ENCODE assay signal across 11 cellular contexts in the genomic region with DNA sequence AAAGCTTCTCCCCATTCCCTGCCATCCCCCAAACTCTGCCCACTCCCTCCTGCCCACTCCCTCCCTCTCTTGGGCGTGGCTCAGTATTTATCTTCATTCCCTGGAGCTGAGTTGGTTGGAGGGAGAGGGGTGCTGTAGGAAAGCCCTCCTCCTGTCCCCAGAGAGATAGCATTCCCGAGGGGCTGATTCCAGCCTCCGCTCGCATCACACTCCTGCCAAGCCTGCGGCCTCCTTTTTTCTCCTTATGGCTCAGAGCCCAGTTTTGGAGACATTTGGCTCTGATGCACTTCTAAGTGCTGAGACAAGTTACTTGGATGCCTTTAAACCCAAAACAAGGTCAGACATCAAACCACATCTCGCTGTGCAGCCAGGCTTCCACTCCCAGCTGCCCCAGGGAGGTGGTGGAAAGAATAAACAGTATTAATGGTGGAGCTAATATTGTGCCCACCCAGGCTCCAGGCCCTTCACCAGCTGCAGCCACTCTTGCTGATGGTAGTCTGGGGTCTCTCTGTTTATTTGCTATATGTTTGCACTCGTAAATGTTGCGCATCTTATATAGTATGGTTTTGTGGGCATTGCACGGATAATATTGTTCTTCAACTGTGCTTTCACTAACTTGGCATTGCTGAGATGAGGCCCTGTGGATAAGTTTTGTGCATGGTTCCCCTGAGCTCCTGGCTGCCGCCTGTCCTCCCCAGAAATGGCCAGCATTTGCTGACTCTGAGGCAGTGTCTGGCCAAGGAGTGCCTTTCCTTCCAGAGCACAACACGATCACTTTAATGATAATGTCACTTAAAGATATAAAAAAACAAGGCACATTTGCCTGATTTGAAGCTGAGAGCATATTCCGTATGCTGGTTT.
DNase-seq lines count a peak whose midpoint lies in the region; ATAC-seq and TF ChIP-seq lines count a peak whose summit lies in the region.
"Had no signal": no experiment of that assay in that cellular context is flagged by ENCODE, and none has a peak within 500 bp of the region (broad histone marks: within the 10 kb centered on the region; RNA-seq: fewer than 3 reads in every experiment).

No MANE protein-coding gene starts in this region.

- no peaks in the 10 kb centered on the region for H3K9me3 Mint-ChIP-seq in osteocyte (ENCODE audit: unreplicated experiment)
- H3K9me3 Mint-ChIP-seq: CD4-positive, alpha-beta memory T cell had no signal

- no peak for TF ChIP-seq POLR2A in esophagus squamous epithelium (IDR thresholded peaks at IDR 0.05)

- H3K79me2 ChIP-seq in trophoblast cell (ENCODE audit: control insufficient read depth, insufficient read depth, low read length, poor library complexity): no peaks in the 10 kb centered on the region

- no peak overlapping the region for H2BK5ac ChIP-seq in trophoblast cell (ENCODE audit: low read depth, low read length, poor library complexity)

- no peak overlapping the region for H3K23ac ChIP-seq in trophoblast cell (ENCODE audit: low read length)

- H4K91ac ChIP-seq in trophoblast cell (ENCODE audit: low read depth, low read length): no peak overlapping the region

- H3K27ac ChIP-seq in esophagus squamous epithelium (peak overlapping the region in 3 of 4 donors; percentile 55 to 61 (median 60)), trophoblast cell (ENCODE audit: low read depth, low read length) (no peak overlapping the region)
- H3K27ac ChIP-seq: PC-9 had no signal

- H3K36me3 ChIP-seq in esophagus squamous epithelium: no peaks in the 10 kb centered on the region
- no peaks in the 10 kb centered on the region for H3K36me3 ChIP-seq in trophoblast cell (ENCODE audit: control insufficient read depth in 1 of 2, insufficient read depth in 2 of 2, low read length in 2 of 2)

- H3K9me3 ChIP-seq in esophagus squamous epithelium (no peaks in the 10 kb centered on the region), trophoblast cell (ENCODE audit: insufficient read depth, low read depth, low read length) (no peaks in the 10 kb centered on the region)

- H3K14ac ChIP-seq in trophoblast cell (ENCODE audit: low read length): no peak overlapping the region

- TF ChIP-seq CTCF in AG04449 (IDR thresholded peaks at IDR 0.05; ENCODE audit: insufficient read depth, low read length, missing control alignments) (no peak), esophagus squamous epithelium (IDR thresholded peaks at IDR 0.05) (no peak), osteocyte (IDR thresholded peaks at IDR 0.05) (no peak)

- no peak overlapping the region for H3K18ac ChIP-seq in trophoblast cell (ENCODE audit: low read length)

- H2BK120ac ChIP-seq in trophoblast cell (ENCODE audit: insufficient read depth, low read length, poor library complexity): no peak overlapping the region

- H3K27ac Mint-ChIP-seq in osteocyte (ENCODE audit: unreplicated experiment): peak overlapping the region; percentile 85

- no peak overlapping the region for H4K12ac ChIP-seq in trophoblast cell (ENCODE audit: low read depth, low read length)

- no peak for ATAC-seq in HG03159 (IDR thresholded peaks at IDR 0.05; ENCODE audit: unreplicated experiment)

- no peak overlapping the region for H3K4me2 ChIP-seq in trophoblast cell (ENCODE audit: low read length)
- H3K4me2 ChIP-seq: PC-9 had no signal

- WGBS in esophagus squamous epithelium, 2 donors: 25 to 39% methylated on average over 12 of the region's 12 CpGs
- no CpG with 5 or more reads among the region's 12 CpGs for WGBS in trophoblast cell (ENCODE audit: extremely low coverage, insufficient coverage, insufficient read length)

- H3K4ac ChIP-seq in trophoblast cell (ENCODE audit: low read depth, low read length): no peak overlapping the region

- H2BK12ac ChIP-seq in trophoblast cell (ENCODE audit: low read length): no peak overlapping the region

- H3K4me3 ChIP-seq in AG04449 (ENCODE audit: low read depth, low read length) (no peak overlapping the region), esophagus squamous epithelium (no peak overlapping the region), trophoblast cell (ENCODE audit: low read depth, low read length) (no peak overlapping the region)
- H3K4me3 ChIP-seq: PC-9 had no signal

- no peaks in the 10 kb centered on the region for H3K27me3 Mint-ChIP-seq in osteocyte (ENCODE audit: unreplicated experiment)

- no peak overlapping the region for H4K8ac ChIP-seq in trophoblast cell (ENCODE audit: low read depth, low read length)

- no peak overlapping the region for H2AFZ ChIP-seq in trophoblast cell (ENCODE audit: insufficient read depth, low read length, poor library complexity)
- H2AFZ ChIP-seq: PC-9 had no signal

- intact Hi-C loops in esophagus squamous epithelium (cut with DNase I): no loop called here

- H3K27me3 ChIP-seq in esophagus squamous epithelium (no peaks in the 10 kb centered on the region), trophoblast cell (ENCODE audit: insufficient read depth, low read length) (no peaks in the 10 kb centered on the region)

- peak; percentile 84 for DNase-seq in AG04449 (ENCODE audit: low read depth, low spot score)
- DNase-seq in NCI-H1105 treated with DMSO at 0.1 percent for 48 hours (lab: John Stamatoyannopoulos, UW): peak; percentile 25
- DNase-seq in esophagus squamous epithelium (lab: John Stamatoyannopoulos, UW): no peak
- DNase-seq in osteocyte (ENCODE audit: extremely low spot score, unreplicated experiment): no peak
- DNase-seq in trophoblast cell: no peak
- no peak for DNase-seq in NCI-H1694 (lab: John Stamatoyannopoulos, UW)
- no peak for DNase-seq in NCI-H2107 treated with DMSO at 0.1 percent for 48 hours (lab: John Stamatoyannopoulos, UW; ENCODE audit: unreplicated experiment)
- DNase-seq: activated effector memory CD4-positive, alpha-beta T cell treated with anti-CD3 and anti-CD28 coated beads, Interleukin-2, amount 50 U/mL, for 16 hours had no signal

- H3K36me3 Mint-ChIP-seq in osteocyte (ENCODE audit: unreplicated experiment): no peaks in the 10 kb centered on the region
- H3K36me3 Mint-ChIP-seq: CD4-positive, alpha-beta memory T cell had no signal

- H3K4me1 Mint-ChIP-seq in osteocyte (ENCODE audit: unreplicated experiment): peaks cover 41% of the 10 kb centered on the region

- no peak overlapping the region for H2AK5ac ChIP-seq in trophoblast cell (ENCODE audit: low read length)

- H3K4me1 ChIP-seq in esophagus squamous epithelium (peaks cover 17 to 21% (median 21%) of the 10 kb centered on the region in 3 donors), trophoblast cell (ENCODE audit: control insufficient read depth in 1 of 2, insufficient read depth in 2 of 2, low read length in 2 of 2) (peaks cover 0 to 1% of the 10 kb centered on the region in 2 experiments)

- H3K79me1 ChIP-seq in trophoblast cell (ENCODE audit: low read length): no peaks in the 10 kb centered on the region

- H3K9ac ChIP-seq in trophoblast cell (ENCODE audit: low read length): no peak overlapping the region

- H3K4me3 Mint-ChIP-seq in osteocyte (ENCODE audit: unreplicated experiment): peak overlapping the region; percentile 19

- CTCF ChIA-PET in AG04449 (lab: Yijun Ruan, JAX): interaction anchor here (0.9 to 5.0 kb wide), 24 partner anchors 8 to 349 kb away, joined by 3 to 63 read pairs (median 4); no protein-coding TSS in a partner anchor

- POLR2A ChIA-PET in AG04449 (lab: Yijun Ruan, JAX): interaction anchor here (0.7 kb wide), 1 partner anchor 296 kb away, joined by 3 read pairs; no protein-coding TSS in a partner anchor

Comparison
In these comparisons a context has a peak if more than half of its experiments do, and no peak if none do; other contexts are left out.
1. DNase-seq: peak in AG04449 (single experiment) and NCI-H1105 treated with DMSO at 0.1 percent for 48 hours (single experiment); none in esophagus squamous epithelium (single experiment), osteocyte (single experiment), trophoblast cell (0 of 2), NCI-H1694 (single experiment) and NCI-H2107 treated with DMSO at 0.1 percent for 48 hours (single experiment).